ENCODE assay signal across 1 cellular context in the genomic region with DNA sequence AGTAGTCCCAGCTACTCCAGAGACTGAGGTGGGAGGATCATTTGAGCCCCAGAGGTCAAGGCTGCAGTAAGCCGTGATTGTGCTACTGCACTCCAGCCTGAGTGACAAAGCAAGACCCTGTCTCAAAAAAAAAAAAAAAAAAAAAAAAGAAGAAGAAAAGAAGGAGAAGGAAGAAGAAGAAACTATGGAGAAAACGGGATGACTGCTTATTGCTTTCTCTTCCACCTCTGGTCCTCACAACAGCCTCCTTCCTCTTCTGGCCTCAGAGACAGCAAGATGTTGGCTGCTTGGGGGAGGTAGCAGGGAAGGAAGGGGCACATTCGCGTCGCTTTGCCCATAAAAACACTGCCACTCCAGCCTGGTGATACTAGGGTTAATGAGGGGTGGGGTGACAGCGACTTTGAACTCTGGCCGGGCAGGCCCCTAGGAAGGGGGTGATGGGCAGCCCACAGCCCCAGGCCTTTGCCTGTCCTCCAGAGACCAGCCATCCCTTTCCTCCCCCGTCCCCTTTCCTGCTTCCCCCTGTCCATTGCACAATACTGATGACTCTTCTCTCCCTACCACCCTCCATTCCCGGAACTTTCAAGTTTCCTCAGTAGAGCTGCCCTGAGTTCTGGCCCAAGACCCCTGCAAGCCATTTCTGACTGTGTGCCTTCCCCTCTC.
A peak's percentile ranks its signal among the peaks of the same experiment; 100 is the strongest.
TF ChIP-seq lines count a peak whose summit lies in the region.

No MANE protein-coding gene starts in this region.

TF ChIP-seq in HEK293, 187 proteins besides CTCF, POLR2A, EP300 and RAD21 (continued from another document):
- TF ChIP-seq, protein P1, sequence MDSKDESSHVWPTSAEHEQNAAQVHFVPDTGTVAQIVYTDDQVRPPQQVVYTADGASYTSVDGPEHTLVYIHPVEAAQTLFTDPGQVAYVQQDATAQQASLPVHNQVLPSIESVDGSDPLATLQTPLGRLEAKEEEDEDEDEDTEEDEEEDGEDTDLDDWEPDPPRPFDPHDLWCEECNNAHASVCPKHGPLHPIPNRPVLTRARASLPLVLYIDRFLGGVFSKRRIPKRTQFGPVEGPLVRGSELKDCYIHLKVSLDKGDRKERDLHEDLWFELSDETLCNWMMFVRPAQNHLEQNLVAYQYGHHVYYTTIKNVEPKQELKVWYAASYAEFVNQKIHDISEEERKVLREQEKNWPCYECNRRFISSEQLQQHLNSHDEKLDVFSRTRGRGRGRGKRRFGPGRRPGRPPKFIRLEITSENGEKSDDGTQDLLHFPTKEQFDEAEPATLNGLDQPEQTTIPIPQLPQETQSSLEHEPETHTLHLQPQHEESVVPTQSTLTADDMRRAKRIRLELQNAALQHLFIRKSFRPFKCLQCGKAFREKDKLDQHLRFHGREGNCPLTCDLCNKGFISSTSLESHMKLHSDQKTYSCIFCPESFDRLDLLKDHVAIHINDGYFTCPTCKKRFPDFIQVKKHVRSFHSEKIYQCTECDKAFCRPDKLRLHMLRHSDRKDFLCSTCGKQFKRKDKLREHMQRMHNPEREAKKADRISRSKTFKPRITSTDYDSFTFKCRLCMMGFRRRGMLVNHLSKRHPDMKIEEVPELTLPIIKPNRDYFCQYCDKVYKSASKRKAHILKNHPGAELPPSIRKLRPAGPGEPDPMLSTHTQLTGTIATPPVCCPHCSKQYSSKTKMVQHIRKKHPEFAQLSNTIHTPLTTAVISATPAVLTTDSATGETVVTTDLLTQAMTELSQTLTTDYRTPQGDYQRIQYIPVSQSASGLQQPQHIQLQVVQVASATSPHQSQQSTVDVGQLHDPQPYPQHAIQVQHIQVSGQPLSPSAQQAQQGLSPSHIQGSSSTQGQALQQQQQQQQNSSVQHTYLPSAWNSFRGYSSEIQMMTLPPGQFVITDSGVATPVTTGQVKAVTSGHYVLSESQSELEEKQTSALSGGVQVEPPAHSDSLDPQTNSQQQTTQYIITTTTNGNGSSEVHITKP (tag by site-specific recombination; IDR thresholded peaks at IDR 0.05): peak; percentile 89
- TF ChIP-seq ZFP37 (tag by site-specific recombination; IDR thresholded peaks at IDR 0.05) (no peak), ZNF76 (tag by site-specific recombination; IDR thresholded peaks at IDR 0.05; ENCODE audit: borderline replicate concordance, low read depth) (no peak), ZNF10 (tag by site-specific recombination; IDR thresholded peaks at IDR 0.05) (no peak), HOXD13 (CRISPR knock-in tag; IDR thresholded peaks at IDR 0.05; ENCODE audit: borderline replicate concordance) (no peak), ZFHX2 (tag by site-specific recombination; conservative IDR thresholded peaks at IDR 0.05) (0 out of 2 replicates have a peak, but pooled peaks have one; percentile 43), REPIN1 (tag by site-specific recombination; IDR thresholded peaks at IDR 0.05; ENCODE audit: low read depth) (no peak), ZNF133 (tag by site-specific recombination; IDR thresholded peaks at IDR 0.05) (no peak), ZNF561 (tag by site-specific recombination; IDR thresholded peaks at IDR 0.05; ENCODE audit: borderline replicate concordance) (no peak), ZNF510 (tag by site-specific recombination; IDR thresholded peaks at IDR 0.05; ENCODE audit: insufficient replicate concordance) (no peak)
- TF ChIP-seq, protein P2, sequence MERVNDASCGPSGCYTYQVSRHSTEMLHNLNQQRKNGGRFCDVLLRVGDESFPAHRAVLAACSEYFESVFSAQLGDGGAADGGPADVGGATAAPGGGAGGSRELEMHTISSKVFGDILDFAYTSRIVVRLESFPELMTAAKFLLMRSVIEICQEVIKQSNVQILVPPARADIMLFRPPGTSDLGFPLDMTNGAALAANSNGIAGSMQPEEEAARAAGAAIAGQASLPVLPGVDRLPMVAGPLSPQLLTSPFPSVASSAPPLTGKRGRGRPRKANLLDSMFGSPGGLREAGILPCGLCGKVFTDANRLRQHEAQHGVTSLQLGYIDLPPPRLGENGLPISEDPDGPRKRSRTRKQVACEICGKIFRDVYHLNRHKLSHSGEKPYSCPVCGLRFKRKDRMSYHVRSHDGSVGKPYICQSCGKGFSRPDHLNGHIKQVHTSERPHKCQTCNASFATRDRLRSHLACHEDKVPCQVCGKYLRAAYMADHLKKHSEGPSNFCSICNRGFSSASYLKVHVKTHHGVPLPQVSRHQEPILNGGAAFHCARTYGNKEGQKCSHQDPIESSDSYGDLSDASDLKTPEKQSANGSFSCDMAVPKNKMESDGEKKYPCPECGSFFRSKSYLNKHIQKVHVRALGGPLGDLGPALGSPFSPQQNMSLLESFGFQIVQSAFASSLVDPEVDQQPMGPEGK (tag by site-specific recombination; IDR thresholded peaks at IDR 0.05): 0 out of 2 replicates have a peak, but pooled peaks have one; percentile 49
- TF ChIP-seq, protein P3, sequence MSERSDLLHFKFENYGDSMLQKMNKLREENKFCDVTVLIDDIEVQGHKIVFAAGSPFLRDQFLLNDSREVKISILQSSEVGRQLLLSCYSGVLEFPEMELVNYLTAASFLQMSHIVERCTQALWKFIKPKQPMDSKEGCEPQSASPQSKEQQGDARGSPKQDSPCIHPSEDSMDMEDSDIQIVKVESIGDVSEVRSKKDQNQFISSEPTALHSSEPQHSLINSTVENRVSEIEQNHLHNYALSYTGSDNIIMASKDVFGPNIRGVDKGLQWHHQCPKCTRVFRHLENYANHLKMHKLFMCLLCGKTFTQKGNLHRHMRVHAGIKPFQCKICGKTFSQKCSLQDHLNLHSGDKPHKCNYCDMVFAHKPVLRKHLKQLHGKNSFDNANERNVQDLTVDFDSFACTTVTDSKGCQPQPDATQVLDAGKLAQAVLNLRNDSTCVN (tag by site-specific recombination; optimal IDR thresholded peaks at IDR 0.05): no peak
